ENCODE assay signal across 24 cellular contexts in genomic region chr2:133607679-133608078, GRCh38. TPM values are rescaled to one million over a fixed set of nuclear protein-coding genes. Genes with fewer than 3 reads are reported as not detected.
A peak's percentile ranks its signal among the peaks of the same experiment; 100 is the strongest.
DNase-seq lines count a peak whose midpoint lies in the region; ATAC-seq, FAIRE-seq and TF ChIP-seq lines count a peak whose summit lies in the region.
"Had no signal": no experiment of that assay in that cellular context is flagged by ENCODE, and none has a peak within 500 bp of the region (broad histone marks: within the 10 kb centered on the region; RNA-seq: fewer than 3 reads in every experiment).

No MANE protein-coding gene starts in this region.

- POLR2A ChIA-PET in AG04449 (lab: Yijun Ruan, JAX): no interaction called here

- H3K9me3 Mint-ChIP-seq in activated naive CD4-positive, alpha-beta T cell treated with anti-CD3 and anti-CD28 coated beads, Interleukin-2, amount 10 ng/mL, durations not matched to agents 7 days and 5 days: peaks cover under 1% of the 10 kb centered on the region

- no peaks in the 10 kb centered on the region for H3K27me3 ChIP-seq in bronchial epithelial cell (ENCODE audit: control insufficient read depth, insufficient read depth, low read length)
- H3K27me3 ChIP-seq: heart right ventricle had no signal

- ATAC-seq in HG03135 (IDR thresholded peaks at IDR 0.05; ENCODE audit: unreplicated experiment): no peak
- ATAC-seq: GM12878, SK-N-SH treated with all-trans-retinoic acid at 6 μM for 48 hours had no signal

- no peaks in the 10 kb centered on the region for H3K4me1 Mint-ChIP-seq in activated naive CD4-positive, alpha-beta T cell treated with anti-CD3 and anti-CD28 coated beads, Interleukin-2, amount 10 ng/mL, durations not matched to agents 7 days and 5 days

- no peak overlapping the region for H3K27ac Mint-ChIP-seq in activated naive CD4-positive, alpha-beta T cell treated with anti-CD3 and anti-CD28 coated beads, Interleukin-2, amount 10 ng/mL, durations not matched to agents 7 days and 5 days
- H3K27ac Mint-ChIP-seq: activated CD4-positive, alpha-beta memory T cell treated with anti-CD3 and anti-CD28 coated beads for 36 hours had no signal

- no peaks in the 10 kb centered on the region for H3K27me3 Mint-ChIP-seq in activated naive CD4-positive, alpha-beta T cell treated with anti-CD3 and anti-CD28 coated beads, Interleukin-2, amount 10 ng/mL, durations not matched to agents 7 days and 5 days
- H3K27me3 Mint-ChIP-seq: activated CD4-positive, alpha-beta memory T cell treated with anti-CD3 and anti-CD28 coated beads for 36 hours had no signal

- TF ChIP-seq CTCF in AG04449 (IDR thresholded peaks at IDR 0.05; ENCODE audit: insufficient read depth, low read length, missing control alignments) (no peak), bronchial epithelial cell (IDR thresholded peaks at IDR 0.05; ENCODE audit: insufficient read depth, low read length, severe bottlenecking) (no peak)

- H3K4me3 Mint-ChIP-seq in activated naive CD4-positive, alpha-beta T cell treated with anti-CD3 and anti-CD28 coated beads, Interleukin-2, amount 10 ng/mL, durations not matched to agents 7 days and 5 days: no peak overlapping the region
- H3K4me3 Mint-ChIP-seq: activated CD4-positive, alpha-beta memory T cell treated with anti-CD3 and anti-CD28 coated beads for 36 hours had no signal

- DNase-seq in AG04449 (ENCODE audit: low read depth, low spot score) (peak; percentile 92), HS-27A (ENCODE audit: low read depth) (peak; percentile 17), bronchial epithelial cell (ENCODE audit: low read depth) (peak; percentile 58), kidney glomerular epithelial cell (lab: John Stamatoyannopoulos, UW) (peak; percentile 75), NAMALWA (ENCODE audit: low spot score) (no peak), GM03348 (ENCODE audit: low spot score) (no peak)
- DNase-seq in activated naive CD4-positive, alpha-beta T cell treated with anti-CD3 and anti-CD28 coated beads, Interleukin-2, amount 10 ng/mL, durations not matched to agents 7 days and 5 days: no peak
- DNase-seq: activated CD4-positive, alpha-beta memory T cell treated with anti-CD3 and anti-CD28 coated beads for 36 hours; activated CD4-positive, CD25-positive, alpha-beta regulatory T cell; activated gamma-delta T cell treated with Interleukin-2 at 50 U/mL for 16 hours; activated T-cell treated with anti-CD3 and anti-CD28 coated beads for 4 hours; C1 segment of cervical spinal cord; effector CD8-positive, alpha-beta T cell; heart right ventricle; NCI-H1105 treated with DMSO at 0.1 percent for 48 hours; NCI-H524 treated with DMSO at 0.1 percent for 48 hours; nucleus accumbens; stimulated activated CD4-positive, alpha-beta T cell treated with anti-CD3 and anti-CD28 coated beads, Interleukin-12 subunit alpha, Interleukin-12 subunit beta, amount 100 ng/mL, for 4 hours; T-helper 9 cell had no signal

- no peaks in the 10 kb centered on the region for H3K36me3 Mint-ChIP-seq in activated naive CD4-positive, alpha-beta T cell treated with anti-CD3 and anti-CD28 coated beads, Interleukin-2, amount 10 ng/mL, durations not matched to agents 7 days and 5 days
- H3K36me3 Mint-ChIP-seq: activated CD4-positive, alpha-beta memory T cell treated with anti-CD3 and anti-CD28 coated beads for 36 hours had no signal

- CTCF ChIA-PET in AG04449 (lab: Yijun Ruan, JAX): interaction anchor here (0.6 to 1.2 kb wide), 4 partner anchors 32 to 172 kb away, joined by 3 read pairs; no protein-coding TSS in a partner anchor
- CTCF ChIA-PET in activated naive CD4-positive, alpha-beta T cell treated with anti-CD3 and anti-CD28 coated beads, Interleukin-2, amount 10 ng/mL, durations not matched to agents 7 days and 5 days (lab: Charles Lee): no interaction called here

- no peak overlapping the region for H3K4me3 ChIP-seq in AG04449 (ENCODE audit: low read depth, low read length)
- no peak overlapping the region for H3K4me3 ChIP-seq in bronchial epithelial cell (ENCODE audit: low read depth, low read length)
- H3K4me3 ChIP-seq: GM12878, heart right ventricle had no signal

- H3K36me3 ChIP-seq in bronchial epithelial cell (ENCODE audit: control insufficient read depth, insufficient read depth, low read length): no peaks in the 10 kb centered on the region
- H3K36me3 ChIP-seq: heart right ventricle had no signal

- no peak for FAIRE-seq in bronchial epithelial cell (lab: Jason Lieb, UNC)
- FAIRE-seq: A204.1, GM12878, H54 had no signal

RNA-seq across cellular contexts. Expression of gene NCKAP5, which starts 39.4 kb away (rescaled TPM):
- total RNA-seq in bronchial epithelial cell: 0.26 and 1.4 TPM in 2 replicates
- total RNA-seq: activated CD4-positive, alpha-beta memory T cell treated with anti-CD3 and anti-CD28 coated beads for 36 hours had no signal

Comparison
In these comparisons a context has a peak if more than half of its experiments do, and no peak if none do; other contexts are left out.
1. DNase-seq: peak in AG04449 (single experiment), HS-27A (single experiment), bronchial epithelial cell (single experiment) and kidney glomerular epithelial cell (single experiment); none in NAMALWA (single experiment), activated naive CD4-positive, alpha-beta T cell treated with anti-CD3 and anti-CD28 coated beads, Interleukin-2, amount 10 ng/mL, durations not matched to agents 7 days and 5 days (single experiment) and GM03348 (single experiment).